In the genomic region with DNA sequence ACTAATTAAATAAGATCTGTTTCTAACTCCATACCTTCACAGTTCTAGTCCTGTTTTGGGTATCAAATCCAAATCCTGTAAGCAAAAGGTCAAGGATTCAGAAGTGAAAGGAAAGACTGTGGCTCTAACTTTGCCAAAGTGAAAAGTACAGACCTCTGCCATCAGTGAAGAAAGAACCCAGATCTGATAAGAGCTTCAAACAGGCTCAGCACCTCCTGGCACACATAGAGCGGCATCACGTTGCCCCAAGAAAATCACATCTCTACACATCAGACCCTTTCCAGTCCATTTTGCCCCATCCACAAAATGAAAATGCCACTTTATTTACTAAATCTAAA, we compare ENCODE assay signal across 8 cellular contexts. TPM values are rescaled to one million over a fixed set of nuclear protein-coding genes. Genes with fewer than 3 reads are reported as not detected.
DNase-seq lines count a peak whose midpoint lies in the region; ATAC-seq, FAIRE-seq and TF ChIP-seq lines count a peak whose summit lies in the region.

No MANE protein-coding gene starts in this region.

- DNase-seq in activated T-cell treated with anti-CD3 and anti-CD28 coated beads, Interleukin-2, amount 50 U/mL, for 1 hour: peak; percentile 20
- DNase-seq in activated T-cell treated with anti-CD3 and anti-CD28 coated beads for 4 hours: no peak
- DNase-seq in K562 (ENCODE audit: extremely low read depth in 1 of 4, low spot score in 3 of 4): peak in 1 of 4 experiments; percentile 51
- no peak for DNase-seq in lower lobe of right lung
- no peak for DNase-seq in transverse colon
- no peak for DNase-seq in head of caudate nucleus

- TF ChIP-seq CTCF in K562 (IDR thresholded peaks at IDR 0.05 in 2 of 3, conservative IDR thresholded peaks at IDR 0.05 in 1 of 3; ENCODE audit: insufficient read depth in 2 of 3, low read depth in 1 of 3, low read length in 3 of 3): no peak
- no peak for TF ChIP-seq CTCF in lower lobe of right lung (IDR thresholded peaks at IDR 0.05)
- TF ChIP-seq CTCF in transverse colon (IDR thresholded peaks at IDR 0.05): no peak

- no TSS peak for BruUV-seq in K562 (replicated peaks; lab: Mats Ljungman, UMichigan)

- peak overlapping the region; percentile 59 to 92; a peak in 3 of 4 replicates for H3K9ac ChIP-seq in K562 (ENCODE audit: insufficient read depth in 1 of 2, low read depth in 2 of 2, low read length in 2 of 2)

- H3K79me2 ChIP-seq in K562 (ENCODE audit: control insufficient read depth, insufficient read depth, low read length): peaks cover 29% of the 10 kb centered on the region

- peak overlapping the region; percentile 96 for H3K4me2 ChIP-seq in K562 (ENCODE audit: insufficient read depth, low read length)

- POLR2A ChIA-PET in K562 (lab: Yijun Ruan, JAX): interaction anchor here (0.5 to 3.5 kb wide), 47 partner anchors 9 to 388 kb away, joined by 3 to 30 read pairs (median 5); a partner anchor contains a TSS

- TF ChIP-seq POLR2A in K562 (conservative IDR thresholded peaks at IDR 0.05) (no peak), transverse colon (IDR thresholded peaks at IDR 0.05) (no peak)

- peaks cover 6% of the 10 kb centered on the region; the same call in 1 of the 3 replicates for H3K36me3 ChIP-seq in K562 (ENCODE audit: control insufficient read depth, insufficient read depth, low read length)
- H3K36me3 ChIP-seq in lower lobe of right lung: no peaks in the 10 kb centered on the region
- no peaks in the 10 kb centered on the region for H3K36me3 ChIP-seq in transverse colon

- TF ChIP-seq EP300 in K562 (IDR thresholded peaks at IDR 0.05; ENCODE audit: low read length) (no peak), transverse colon (IDR thresholded peaks at IDR 0.05; ENCODE audit: low read depth) (no peak)

- CTCF ChIA-PET in K562 (lab: Yijun Ruan, JAX; ENCODE audit: low intra/inter-chr PET ratio): interaction anchor here (1.5 to 2.8 kb wide), 2 partner anchors 22 to 72 kb away, joined by 6 to 30 read pairs; no protein-coding TSS in a partner anchor

- ATAC-seq in K562 (peak; percentile 25), lower lobe of right lung (peak in 1 of 2 donors; percentile 16), GM21423 (IDR thresholded peaks at IDR 0.05; ENCODE audit: unreplicated experiment) (no peak), HG03097 (IDR thresholded peaks at IDR 0.05; ENCODE audit: low FRiP score, unreplicated experiment) (no peak)

- H3K27ac ChIP-seq in K562 (ENCODE audit: extremely low read depth, low read depth, low read length): peak overlapping the region; percentile 99
- peak overlapping the region; percentile 88 for H3K27ac ChIP-seq in lower lobe of right lung
- H3K27ac ChIP-seq in transverse colon: peak overlapping the region; percentile 87 to 92 (median 88)

- H2AFZ ChIP-seq in K562 (ENCODE audit: low read depth, low read length): peak overlapping the region; percentile 72

- 5% methylated on average over 2 of the region's 2 CpGs for whole genome bisulfite sequencing in K562 (ENCODE audit: insufficient coverage, low coverage, missing lambda C conversion rate)
- 42 to 45% methylated on average over 2 of the region's 2 CpGs for WGBS in transverse colon (ENCODE audit: low coverage in 1 of 2), 2 donors

- H3K4me1 ChIP-seq in K562 (replicated peaks in 1 of 2; ENCODE audit: control insufficient read depth in 2 of 2, insufficient read depth in 2 of 2, low read length in 2 of 2): peaks cover 6 to 9% of the 10 kb centered on the region in 2 experiments; a peak in 4 of 5 replicates
- H3K4me1 ChIP-seq in lower lobe of right lung: peaks cover 33% of the 10 kb centered on the region
- H3K4me1 ChIP-seq in transverse colon: peaks cover 8 to 27% (median 18%) of the 10 kb centered on the region in 4 donors

- no peaks in the 10 kb centered on the region for H3K9me1 ChIP-seq in K562 (ENCODE audit: control insufficient read depth, insufficient read depth, low read length)

- TF ChIP-seq RAD21 in K562 (CRISPR knock-in tag; conservative IDR thresholded peaks at IDR 0.05 in 1 of 2, IDR thresholded peaks at IDR 0.05 in 1 of 2): no peak

- FAIRE-seq in K562 (lab: Jason Lieb, UNC): no peak

- intact Hi-C loops in K562 (cut with micrococcal nuclease) (loop anchor here (1.0 to 10.0 kb wide), 2 partner anchors 72 to 356 kb away; a partner anchor contains a TSS), lower lobe of right lung (cut with DNase I) (no loop called here), transverse colon (cut with DNase I; ENCODE audit: low total_unique reads) (loop anchor here (10.0 kb wide), 1 partner anchor 76 kb away; no protein-coding TSS in a partner anchor), head of caudate nucleus (cut with DNase I) (loop anchor here (10.0 kb wide), 1 partner anchor 76 kb away; no protein-coding TSS in a partner anchor)

- in situ Hi-C loops in K562 (cut with MboI): no loop called here
- in situ Hi-C loops in transverse colon (cut with MboI; ENCODE audit: low pct_ligation_motif_present in 1 of 4, low pct_unique_long_range_greater_than_20kb in 1 of 4, low sequenced_read_pairs in 3 of 4): loop anchor here in 1 of 4 donors (10.0 kb wide), 1 partner anchor 76 kb away; no protein-coding TSS in a partner anchor

- H3K4me3 ChIP-seq in K562 (peak overlapping the region; percentile 33), lower lobe of right lung (peak overlapping the region; percentile 27), transverse colon (no peak overlapping the region)

- H3K9me3 ChIP-seq in K562 (replicated peaks; ENCODE audit: control insufficient read depth, insufficient read depth, low read depth, low read length) (no peaks in the 10 kb centered on the region), lower lobe of right lung (no peaks in the 10 kb centered on the region), transverse colon (no peaks in the 10 kb centered on the region)

- no peaks in the 10 kb centered on the region for H4K20me1 ChIP-seq in K562 (replicated peaks; ENCODE audit: control insufficient read depth, insufficient read depth, low read length)

- no peaks in the 10 kb centered on the region for H3K27me3 ChIP-seq in K562 (ENCODE audit: control insufficient read depth in 2 of 2, insufficient read depth in 2 of 2, low read length in 2 of 2)
- no peaks in the 10 kb centered on the region for H3K27me3 ChIP-seq in lower lobe of right lung (ENCODE audit: low read depth)
- H3K27me3 ChIP-seq in transverse colon: no peaks in the 10 kb centered on the region

TF ChIP-seq in K562, 482 proteins besides CTCF, POLR2A, EP300 and RAD21 (continues in another document):
- TF ChIP-seq, protein P1, sequence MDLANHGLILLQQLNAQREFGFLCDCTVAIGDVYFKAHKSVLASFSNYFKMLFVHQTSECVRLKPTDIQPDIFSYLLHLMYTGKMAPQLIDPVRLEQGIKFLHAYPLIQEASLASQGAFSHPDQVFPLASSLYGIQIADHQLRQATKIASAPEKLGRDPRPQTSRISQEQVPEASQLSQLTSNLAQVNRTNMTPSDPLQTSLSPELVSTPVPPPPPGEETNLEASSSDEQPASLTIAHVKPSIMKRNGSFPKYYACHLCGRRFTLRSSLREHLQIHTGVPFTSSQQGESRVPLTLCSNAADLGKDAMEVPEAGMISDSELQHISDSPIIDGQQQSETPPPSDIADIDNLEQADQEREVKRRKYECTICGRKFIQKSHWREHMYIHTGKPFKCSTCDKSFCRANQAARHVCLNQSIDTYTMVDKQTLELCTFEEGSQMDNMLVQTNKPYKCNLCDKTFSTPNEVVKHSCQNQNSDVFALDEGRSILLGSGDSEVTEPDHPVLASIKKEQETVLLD (IDR thresholded peaks at IDR 0.05): peak; percentile 14; the same call in 1 of the 2 replicates
- TF ChIP-seq MTA1 (IDR thresholded peaks at IDR 0.05; ENCODE audit: borderline replicate concordance) (no peak), NR3C1 (CRISPR knock-in tag; IDR thresholded peaks at IDR 0.05) (no peak), ZNF316 (IDR thresholded peaks at IDR 0.05) (no peak), FOS (IDR thresholded peaks at IDR 0.05; ENCODE audit: extremely low read depth, insufficient read length) (no peak), TSC22D4 (tag; IDR thresholded peaks at IDR 0.05) (no peak), RB1 (IDR thresholded peaks at IDR 0.05; ENCODE audit: low read depth) (no peak), CSDE1 (IDR thresholded peaks at IDR 0.05) (no peak), MYC (IDR thresholded peaks at IDR 0.05; ENCODE audit: low read depth, low read length) (no peak), MYC (CRISPR knock-in tag; IDR thresholded peaks at IDR 0.05; ENCODE audit: borderline replicate concordance, low read depth) (no peak), GTF2F1 (IDR thresholded peaks at IDR 0.05; ENCODE audit: low read depth, low read length) (no peak), FOXK2 (conservative IDR thresholded peaks at IDR 0.05 in 1 of 2, IDR thresholded peaks at IDR 0.05 in 1 of 2; ENCODE audit: low read depth in 2 of 2) (no peak)

RNA-seq across cellular contexts. Expression of a gene that starts 23.2 kb away (rescaled TPM):
- 77.3 and 128 TPM in 2 replicates for total RNA-seq in K562 (2011; cell fraction: chromatin; rRNA removed; ENCODE audit: low replicate concordance)
- 38.0 and 40.8 TPM in 2 replicates for total RNA-seq in K562 (2011; cell fraction: nucleolus; rRNA removed)
- 61.1 and 81.7 TPM in 2 replicates for total RNA-seq in K562 (2011; cell fraction: nucleoplasm; rRNA removed)
- total RNA-seq in K562 (2014; rRNA removed) (19.7 and 20.1 TPM in 2 replicates), K562 (2014; rRNA removed; fragmentation: Illumina TruSeq; extraction: Trizol) (29.6 and 39.5 TPM in 2 replicates), K562 (2015; rRNA removed; fragmentation: Illumina TruSeq; extraction: Trizol) (33.3 and 33.9 TPM in 2 replicates), K562 (2021) (24.9 and 27.8 TPM in 2 replicates), lower lobe of right lung (78.2 TPM), transverse colon (100 to 1,000 TPM in 1 of 4 donors, 10 to 100 TPM in 3; 49.2 to 111 (median 88.6) TPM)
- polyA plus RNA-seq in K562 (2011; rRNA removed) (31.9 and 34.5 TPM in 2 replicates), K562 (2014; fragmentation: Illumina TruSeq; extraction: Trizol) (27.3 and 27.6 TPM in 2 replicates), K562 (2014; fragmentation: Nextera tagmentation; extraction: Ambion mirVana) (1 to 10 TPM; 5.8 to 6.1 TPM), K562 (2014; rRNA removed) (19.1 and 21.2 TPM in 2 replicates)
- polyA plus RNA-seq in K562 (2011; cell fraction: cytosol; rRNA removed): 24.3 and 28.5 TPM in 2 replicates
- 31.9 and 33.0 TPM in 2 replicates for polyA plus RNA-seq in K562 (2011; cell fraction: nucleus; rRNA removed)
- 17.8 and 31.5 TPM in 2 replicates for polyA plus RNA-seq in K562 (2012)
- 48.7 and 54.3 TPM in 2 replicates for polyA minus RNA-seq in K562 (2011; rRNA and poly(A)+ RNA removed)
- 16.9 and 22.4 TPM in 2 replicates for polyA minus RNA-seq in K562 (2011; cell fraction: cytosol; rRNA and poly(A)+ RNA removed)
- 17.0 and 35.5 TPM in 2 replicates for polyA minus RNA-seq in K562 (2011; cell fraction: nucleus; rRNA and poly(A)+ RNA removed)

Comparison
In these comparisons a context has a peak if more than half of its experiments do, and no peak if none do; other contexts are left out.
1. H3K4me3 ChIP-seq: peak in K562 (single experiment) and lower lobe of right lung (single experiment); none in transverse colon (0 of 4).
2. Peak in every context shown above with its lines, with median percentiles within 50 percentile points of each other: H3K27ac ChIP-seq.